In the genomic region with DNA sequence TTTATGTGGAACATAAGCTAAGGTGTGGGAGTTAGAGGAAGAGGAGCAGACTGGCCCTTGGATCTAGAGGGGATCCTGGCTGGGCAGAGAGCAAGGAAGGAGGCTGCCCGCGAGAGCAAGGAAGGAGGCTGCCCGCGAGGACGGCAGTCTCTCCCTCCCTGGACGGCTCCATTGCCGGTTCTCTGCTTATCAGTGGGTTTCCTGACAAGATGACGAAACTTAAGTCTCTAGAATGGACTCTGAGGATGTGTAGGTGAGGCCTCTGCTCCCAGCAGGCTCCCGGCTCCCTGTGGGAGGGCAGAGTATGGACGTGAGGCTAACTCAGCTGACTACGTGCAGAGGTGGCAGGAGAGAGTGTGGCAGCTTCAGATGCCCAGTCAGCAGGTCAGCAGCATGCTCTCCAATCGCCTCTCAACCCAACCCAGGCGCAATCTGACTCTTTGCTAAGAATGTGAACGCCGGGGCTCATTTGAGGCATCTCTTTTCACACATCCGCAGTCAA, we compare ENCODE assay signal across 19 cellular contexts. TPM values are rescaled to one million over a fixed set of nuclear protein-coding genes. Genes with fewer than 3 reads are reported as not detected.
DNase-seq lines count a peak whose midpoint lies in the region; ATAC-seq and TF ChIP-seq lines count a peak whose summit lies in the region.
"Had no signal": no experiment of that assay in that cellular context is flagged by ENCODE, and none has a peak within 500 bp of the region (broad histone marks: within the 10 kb centered on the region; RNA-seq: fewer than 3 reads in every experiment).

No MANE protein-coding gene starts in this region.

- no peaks in the 10 kb centered on the region for H3K9me3 Mint-ChIP-seq in CD8-positive, alpha-beta memory T cell

- peak overlapping the region; percentile 1 to 38 for H2BK12ac ChIP-seq in mesenchymal stem cell (ENCODE audit: low read length in 2 of 2)

- no peak for TF ChIP-seq POLR2A in testis (IDR thresholded peaks at IDR 0.05)

- H3K9ac ChIP-seq in mesenchymal stem cell (ENCODE audit: low read length) = no peak overlapping the region

- H3K4me3 Mint-ChIP-seq in CD8-positive, alpha-beta memory T cell = no peak overlapping the region

- H3K27ac ChIP-seq in right atrium auricular region (peak overlapping the region; percentile 90 to 94), heart right ventricle (peak overlapping the region in 5 of 10 donors; percentile 62 to 80 (median 75)), caudate nucleus (ENCODE audit: low read depth, low read length) (peak overlapping the region; percentile 98), mesenchymal stem cell (ENCODE audit: low read length, poor library complexity, severe bottlenecking) (no peak overlapping the region), testis (peak overlapping the region; percentile 87 to 89)
- no peak overlapping the region for H3K27ac ChIP-seq in CD8-positive, alpha-beta memory T cell (ENCODE audit: low read depth, low read length)
- H3K27ac ChIP-seq: C4-2B had no signal

- POLR2A ChIA-PET in CD8-positive, alpha-beta memory T cell (lab: Charles Lee) = no interaction called here

- CTCF ChIA-PET in CD8-positive, alpha-beta memory T cell (lab: Charles Lee) = no interaction called here

- no peaks in the 10 kb centered on the region for H3K36me3 ChIP-seq in right atrium auricular region
- H3K36me3 ChIP-seq in heart right ventricle = no peaks in the 10 kb centered on the region
- no peaks in the 10 kb centered on the region for H3K36me3 ChIP-seq in mesenchymal stem cell (ENCODE audit: control insufficient read depth in 1 of 2, insufficient read depth in 2 of 2, low read depth in 1 of 2, low read length in 2 of 2)
- no peaks in the 10 kb centered on the region for H3K36me3 ChIP-seq in testis (ENCODE audit: low read depth, missing control alignments)
- H3K36me3 ChIP-seq in CD8-positive, alpha-beta memory T cell (ENCODE audit: insufficient read depth, low read length) = no peaks in the 10 kb centered on the region
- H3K36me3 ChIP-seq: HAP-1 had no signal

- peak overlapping the region; percentile 5 to 19 for H3K18ac ChIP-seq in mesenchymal stem cell (ENCODE audit: low read depth in 1 of 2, low read length in 2 of 2)

- H3K4me1 Mint-ChIP-seq in CD8-positive, alpha-beta memory T cell = no peaks in the 10 kb centered on the region

- peaks cover 15 to 18% of the 10 kb centered on the region in 2 donors for H3K27me3 Mint-ChIP-seq in CD8-positive, alpha-beta memory T cell

- peaks cover 0 to 68% of the 10 kb centered on the region in 2 donors for H3K4me1 ChIP-seq in right atrium auricular region
- H3K4me1 ChIP-seq in heart right ventricle = peaks cover 4 to 58% (median 42%) of the 10 kb centered on the region in 9 donors
- H3K4me1 ChIP-seq in mesenchymal stem cell (ENCODE audit: control insufficient read depth, insufficient read depth, low read depth, low read length) = peaks cover 17% of the 10 kb centered on the region
- H3K4me1 ChIP-seq in testis = peaks cover 63% of the 10 kb centered on the region
- H3K4me1 ChIP-seq in CD8-positive, alpha-beta memory T cell (ENCODE audit: insufficient read depth, low read length) = no peaks in the 10 kb centered on the region
- H3K4me1 ChIP-seq: HAP-1 had no signal

- peak overlapping the region; percentile 49 for H2AK5ac ChIP-seq in mesenchymal stem cell (ENCODE audit: low read length, severe bottlenecking)

- H2BK120ac ChIP-seq in mesenchymal stem cell (ENCODE audit: low read depth, low read length) = no peak overlapping the region

- no peak overlapping the region for H2BK5ac ChIP-seq in mesenchymal stem cell (ENCODE audit: low read depth, low read length, poor library complexity, severe bottlenecking)

- no peak overlapping the region for H4K8ac ChIP-seq in mesenchymal stem cell (ENCODE audit: low read length)

- H3K36me3 Mint-ChIP-seq in CD8-positive, alpha-beta memory T cell = no peaks in the 10 kb centered on the region

- no peak overlapping the region for H3K14ac ChIP-seq in mesenchymal stem cell (ENCODE audit: low read length in 2 of 2)

- 74 to 86% methylated on average over 16 of the region's 16 CpGs for WGBS in heart right ventricle, 2 donors
- 89% methylated on average over 16 of the region's 16 CpGs for WGBS in mesenchymal stem cell
- WGBS in testis, 2 donors = 72 to 73% methylated on average over 15 to 16 of the region's 16 CpGs

- no peak overlapping the region for H3K4me2 ChIP-seq in mesenchymal stem cell (ENCODE audit: low read length, poor library complexity, severe bottlenecking)

- H2AFZ ChIP-seq in mesenchymal stem cell (ENCODE audit: low read depth, low read length) = no peak overlapping the region

- intact Hi-C loops in heart right ventricle (cut with DNase I) (no loop called here), testis (cut with DNase I; ENCODE audit: low total_unique reads) (loop anchor here (10.0 kb wide), 1 partner anchor 84 kb away; no protein-coding TSS in a partner anchor)

- no peaks in the 10 kb centered on the region for H3K9me3 ChIP-seq in right atrium auricular region
- H3K9me3 ChIP-seq in heart right ventricle = no peaks in the 10 kb centered on the region
- no peaks in the 10 kb centered on the region for H3K9me3 ChIP-seq in mesenchymal stem cell (ENCODE audit: control insufficient read depth, low read length)
- H3K9me3 ChIP-seq in testis = no peaks in the 10 kb centered on the region
- H3K9me3 ChIP-seq in CD8-positive, alpha-beta memory T cell (ENCODE audit: low read length) = no peaks in the 10 kb centered on the region
- H3K9me3 ChIP-seq: HAP-1 had no signal

- H3K79me1 ChIP-seq in mesenchymal stem cell (replicated peaks; ENCODE audit: low read length, poor library complexity, severe bottlenecking) = no peaks in the 10 kb centered on the region

- H2BK15ac ChIP-seq in mesenchymal stem cell (ENCODE audit: low read depth, poor library complexity, severe bottlenecking) = no peak overlapping the region

- H4K91ac ChIP-seq in mesenchymal stem cell (ENCODE audit: low read length) = peak overlapping the region; percentile 25

- no peak for TF ChIP-seq CTCF in right atrium auricular region (IDR thresholded peaks at IDR 0.05)
- no peak for TF ChIP-seq CTCF in heart right ventricle (IDR thresholded peaks at IDR 0.05)
- TF ChIP-seq CTCF in testis (IDR thresholded peaks at IDR 0.05) = no peak

- no peak for ATAC-seq in heart right ventricle
- ATAC-seq: PC-3 had no signal

- no peak overlapping the region for H3K23ac ChIP-seq in mesenchymal stem cell (ENCODE audit: low read length in 2 of 2)

- DNase-seq in right atrium auricular region (ENCODE audit: low spot score) = no peak
- no peak for DNase-seq in heart right ventricle
- DNase-seq in caudate nucleus (lab: John Stamatoyannopoulos, UW) = no peak
- DNase-seq in mesenchymal stem cell = no peak
- no peak for DNase-seq in testis
- DNase-seq in CD8-positive, alpha-beta memory T cell = no peak
- DNase-seq in NCI-H446 treated with DMSO at 0.1 percent for 48 hours (lab: John Stamatoyannopoulos, UW) = no peak
- no peak for DNase-seq in activated CD4-positive, alpha-beta T cell treated with anti-CD3 and anti-CD28 coated beads, Interleukin-2, amount 50 U/mL, for 48 hours
- DNase-seq: COR-L47, GF-D8, KG1, NCI-H1417 treated with DMSO at 0.1 percent for 48 hours, NCI-H1930, NCI-H446, NCI-H748 treated with DMSO at 0.1 percent for 48 hours, PC-3 had no signal

- H3K4ac ChIP-seq in mesenchymal stem cell (ENCODE audit: low read depth in 1 of 2, low read length in 2 of 2) = no peak overlapping the region

- no peaks in the 10 kb centered on the region for H3K27me3 ChIP-seq in right atrium auricular region
- H3K27me3 ChIP-seq in heart right ventricle = peaks cover 0 to under 1% (median 0%) of the 10 kb centered on the region in 7 donors
- peaks cover 0 to 17% of the 10 kb centered on the region in 2 experiments for H3K27me3 ChIP-seq in mesenchymal stem cell (ENCODE audit: control insufficient read depth in 1 of 2, insufficient read depth in 1 of 2, low read length in 2 of 2)
- no peaks in the 10 kb centered on the region for H3K27me3 ChIP-seq in testis
- H3K27me3 ChIP-seq in CD8-positive, alpha-beta memory T cell (ENCODE audit: insufficient read depth, low read length, poor library complexity, severe bottlenecking) = no peaks in the 10 kb centered on the region

- no peak overlapping the region for H3K27ac Mint-ChIP-seq in CD8-positive, alpha-beta memory T cell

- H3K4me3 ChIP-seq in right atrium auricular region = no peak overlapping the region
- no peak overlapping the region for H3K4me3 ChIP-seq in heart right ventricle
- no peak overlapping the region for H3K4me3 ChIP-seq in mesenchymal stem cell (ENCODE audit: insufficient read depth in 1 of 2, low read depth in 1 of 2, low read length in 2 of 2)
- H3K4me3 ChIP-seq in testis = no peak overlapping the region
- no peak overlapping the region for H3K4me3 ChIP-seq in CD8-positive, alpha-beta memory T cell (ENCODE audit: low read length)
- H3K4me3 ChIP-seq: HAP-1 had no signal

RNA-seq across cellular contexts. Expression of a gene that starts 6.1 kb away (rescaled TPM):
- total RNA-seq in right atrium auricular region = 100 to 1,000 TPM in 1 of 2 donors, 10 to 100 TPM in 1; 62.2 to 381 TPM
- 1 to 10 TPM in 2 of 10 donors, under 1 TPM in 8; 0.23 to 2.7 (median 0.53) TPM for total RNA-seq in heart right ventricle
- under 1 TPM in 1 of 2 donors, not detected in 1; 0.30 TPM for polyA plus RNA-seq in heart right ventricle
- 0.14 TPM for polyA plus RNA-seq in mesenchymal stem cell (2013, experiment 1 of 2)
- polyA plus RNA-seq in mesenchymal stem cell (2013, experiment 2 of 2) = not detected
- total RNA-seq in testis = under 1 TPM in 1 of 2 donors, not detected in 1; 0.99 TPM
- 1.5 TPM for polyA plus RNA-seq in testis (ENCODE audit: insufficient read depth, low read depth, low replicate concordance)
- total RNA-seq in CD8-positive, alpha-beta memory T cell = not detected
- not detected for polyA plus RNA-seq in CD8-positive, alpha-beta memory T cell
- total RNA-seq: Daoy, PC-3 had no signal

RNA-seq across cellular contexts. Expression of a gene that starts 17.8 kb away (rescaled TPM):
- 1 to 10 TPM; 2.2 to 2.4 TPM for total RNA-seq in right atrium auricular region
- total RNA-seq in heart right ventricle = 1 to 10 TPM in 2 of 10 donors, under 1 TPM in 8; 0.34 to 2.4 (median 0.59) TPM
- polyA plus RNA-seq in heart right ventricle = 1 to 10 TPM; 2.3 to 2.9 TPM
- polyA plus RNA-seq in mesenchymal stem cell (2013, experiment 1 of 2) = 7.4 TPM
- polyA plus RNA-seq in mesenchymal stem cell (2013, experiment 2 of 2) = 7.5 TPM
- 10 to 100 TPM; 34.0 to 48.9 TPM for total RNA-seq in testis
- polyA plus RNA-seq in testis (ENCODE audit: insufficient read depth, low read depth, low replicate concordance) = 24.0 TPM
- total RNA-seq in CD8-positive, alpha-beta memory T cell = 1 to 10 TPM; 5.4 to 5.8 TPM
- polyA plus RNA-seq in CD8-positive, alpha-beta memory T cell = 0.59 TPM

RNA-seq across cellular contexts. Expression of a gene that starts 51.4 kb away (rescaled TPM):
- total RNA-seq in right atrium auricular region (10 to 100 TPM; 20.2 to 23.7 TPM), heart right ventricle (10 to 100 TPM in 1 of 10 donors, 1 to 10 TPM in 9; 4.9 to 10.6 (median 6.3) TPM), testis (100 to 1,000 TPM; 107 to 140 TPM)
- polyA plus RNA-seq in heart right ventricle (1 to 10 TPM in 1 of 2 donors, under 1 TPM in 1; 0.93 to 1.8 TPM), testis (ENCODE audit: insufficient read depth, low read depth, low replicate concordance) (59.6 TPM)
- 1.0 TPM for polyA plus RNA-seq in mesenchymal stem cell (2013, experiment 1 of 2)
- polyA plus RNA-seq in mesenchymal stem cell (2013, experiment 2 of 2) = 0.93 TPM
- total RNA-seq in CD8-positive, alpha-beta memory T cell = 1 to 10 TPM; 2.7 to 2.8 TPM
- polyA plus RNA-seq in CD8-positive, alpha-beta memory T cell = 0.77 TPM

Comparison
In these comparisons a context has a peak if more than half of its experiments do, and no peak if none do; other contexts are left out.
1. RNA of a gene that starts 6.1 kb away (total RNA-seq): 62.2 to 381 TPM in right atrium auricular region; 0.99 TPM in testis, 0.23 to 2.7 TPM in heart right ventricle and not detected in CD8-positive, alpha-beta memory T cell; every median in the first group is over 10 times any median in the second.
2. H3K27ac ChIP-seq: peak in right atrium auricular region (2 of 2), caudate nucleus (single experiment) and testis (2 of 2); none in mesenchymal stem cell (single experiment) and CD8-positive, alpha-beta memory T cell (single experiment).
3. RNA of a gene that starts 17.8 kb away (total RNA-seq): 34.0 to 48.9 TPM in testis; 5.4 to 5.8 TPM in CD8-positive, alpha-beta memory T cell, 2.2 to 2.4 TPM in right atrium auricular region and 0.34 to 2.4 TPM in heart right ventricle; every median in the first group is over 4 times any median in the second.
4. RNA of a gene that starts 51.4 kb away (total RNA-seq): 107 to 140 TPM in testis; 20.2 to 23.7 TPM in right atrium auricular region, 4.9 to 10.6 TPM in heart right ventricle and 2.7 to 2.8 TPM in CD8-positive, alpha-beta memory T cell; every median in the first group is over 4 times any median in the second.